Comparison of ENCODE assay signal across 23 cellular contexts in the genomic region with DNA sequence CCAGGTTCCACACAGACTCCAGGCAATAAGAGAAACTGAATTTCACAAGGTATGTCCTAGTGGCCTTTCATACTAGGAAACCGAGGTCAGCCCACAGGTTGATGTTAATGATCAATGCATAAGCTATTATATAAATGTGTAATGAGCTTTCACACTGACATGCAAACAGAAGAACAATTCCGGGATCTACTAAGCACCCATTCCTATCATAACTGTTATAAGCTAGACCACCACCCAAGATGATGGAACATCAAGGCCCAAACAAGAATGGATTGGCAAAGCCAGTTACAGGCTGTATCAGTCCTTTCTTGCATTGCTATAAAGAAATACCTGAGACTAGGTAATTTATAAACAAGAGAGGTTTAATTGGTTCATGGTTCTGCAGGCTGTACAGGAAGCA.
"Had no signal": no experiment of that assay in that cellular context is flagged by ENCODE, and none has a peak within 500 bp of the region (broad histone marks: within the 10 kb centered on the region; RNA-seq: fewer than 3 reads in every experiment).

No MANE protein-coding gene starts in this region.

- H3K4me1 ChIP-seq: foreskin keratinocyte had no signal

- H3K27ac ChIP-seq: brain microvascular endothelial cell, epithelial cell of prostate, foreskin keratinocyte, lower lobe of right lung, suprapubic skin, vagina, WERI-Rb-1 had no signal

- H3K36me3 Mint-ChIP-seq: naive thymus-derived CD8-positive, alpha-beta T cell; T-cell had no signal

- H3K36me3 ChIP-seq: brain microvascular endothelial cell, lower lobe of right lung, suprapubic skin, vagina, WERI-Rb-1 had no signal

- H3K9me3 Mint-ChIP-seq: activated CD4-positive, alpha-beta T cell treated with anti-CD3 and anti-CD28 coated beads, Interleukin-2, amount 10 ng/mL, durations not matched to agents 7 days and 5 days; activated T-helper 1 cell treated with anti-CD3 and anti-CD28 coated beads, Interleukin-12 subunit alpha, Interleukin-12 subunit beta, Interleukin-2, Interleukin-4 antibody, amounts not matched to agents 30 ng/mL and 10 ng/mL and 1 ng/mL, durations not matched to agents 14 hours and 24 hours and 36 hours; stimulated activated naive CD8-positive, alpha-beta T cell treated with anti-CD3 and anti-CD28 coated beads, Interleukin-15, Interleukin-2, amounts not matched to agents 100 ng/mL and 50 ng/mL, for 24 hours; T-cell; T-helper 2 cell treated with Interferon-gamma antibody and Interleukin-4, amounts not matched to agents 5 μg/mL and 100 μg/mL, for 36 hours had no signal

- H3K27me3 Mint-ChIP-seq: type B pancreatic cell had no signal

- H3K4me3 Mint-ChIP-seq: activated CD4-positive, alpha-beta T cell treated with anti-CD3 and anti-CD28 coated beads, Interleukin-2, amount 10 ng/mL, durations not matched to agents 7 days and 5 days; activated CD8-positive, alpha-beta T cell treated with anti-CD3 and anti-CD28 coated beads, Interleukin-2, amount 10 ng/mL, durations not matched to agents 7 days and 5 days; activated T-helper 1 cell treated with anti-CD3 and anti-CD28 coated beads, Interleukin-12 subunit alpha, Interleukin-12 subunit beta, Interleukin-2, Interleukin-4 antibody, amounts not matched to agents 30 ng/mL and 10 ng/mL and 1 ng/mL, durations not matched to agents 14 hours and 24 hours and 36 hours; naive thymus-derived CD8-positive, alpha-beta T cell; stimulated activated naive CD8-positive, alpha-beta T cell treated with anti-CD3 and anti-CD28 coated beads, Interleukin-15, Interleukin-2, amounts not matched to agents 100 ng/mL and 50 ng/mL, for 24 hours; T-cell; T-helper 2 cell treated with Interferon-gamma antibody and Interleukin-4, amounts not matched to agents 5 μg/mL and 100 μg/mL, for 36 hours; type B pancreatic cell had no signal

- ATAC-seq: activated CD8-positive, alpha-beta T cell treated with anti-CD3 and anti-CD28 coated beads, Interleukin-2, amount 10 ng/mL, durations not matched to agents 7 days and 5 days; foreskin keratinocyte; left colon; lower lobe of right lung; naive thymus-derived CD8-positive, alpha-beta T cell; T-cell had no signal

- H3K9me3 ChIP-seq: lower lobe of right lung, suprapubic skin, vagina had no signal

- H3K27ac Mint-ChIP-seq: activated CD4-positive, alpha-beta T cell treated with anti-CD3 and anti-CD28 coated beads, Interleukin-2, amount 10 ng/mL, durations not matched to agents 7 days and 5 days; activated CD8-positive, alpha-beta T cell treated with anti-CD3 and anti-CD28 coated beads, Interleukin-2, amount 10 ng/mL, durations not matched to agents 7 days and 5 days; activated T-helper 1 cell treated with anti-CD3 and anti-CD28 coated beads, Interleukin-12 subunit alpha, Interleukin-12 subunit beta, Interleukin-2, Interleukin-4 antibody, amounts not matched to agents 30 ng/mL and 10 ng/mL and 1 ng/mL, durations not matched to agents 14 hours and 24 hours and 36 hours; naive thymus-derived CD8-positive, alpha-beta T cell; stimulated activated naive CD8-positive, alpha-beta T cell treated with anti-CD3 and anti-CD28 coated beads, Interleukin-15, Interleukin-2, amounts not matched to agents 100 ng/mL and 50 ng/mL, for 24 hours; T-cell; T-helper 2 cell treated with Interferon-gamma antibody and Interleukin-4, amounts not matched to agents 5 μg/mL and 100 μg/mL, for 36 hours had no signal

- DNase-seq: activated CD4-positive, alpha-beta T cell treated with anti-CD3 and anti-CD28 coated beads, Interleukin-2, amount 10 ng/mL, durations not matched to agents 7 days and 5 days; activated CD4-positive, CD25-positive, alpha-beta regulatory T cell treated with anti-CD3 and anti-CD28 coated beads, Interleukin-2, amount 50 U/mL, for 72 hours; activated CD8-positive, alpha-beta T cell treated with anti-CD3 and anti-CD28 coated beads, Interleukin-2, amount 10 ng/mL, durations not matched to agents 7 days and 5 days; activated gamma-delta T cell; activated naive CD4-positive, alpha-beta T cell treated with anti-CD3 and anti-CD28 coated beads, Interleukin-2, amount 50 U/mL, for 16 hours; anterior cingulate cortex; brain microvascular endothelial cell; central memory CD4-positive, alpha-beta T cell; foreskin keratinocyte; left colon; lower lobe of right lung; mesendoderm; naive thymus-derived CD8-positive, alpha-beta T cell; stimulated activated CD4-positive, alpha-beta T cell treated with anti-CD3 and anti-CD28 coated beads, Interleukin-1b, Interleukin-23, amount 100 ng/mL, for 48 hours; T-cell; WERI-Rb-1 had no signal

- H3K4me3 ChIP-seq: lower lobe of right lung, suprapubic skin, vagina had no signal

- H3K27me3 ChIP-seq: brain microvascular endothelial cell, suprapubic skin, vagina had no signal

- H3K4me1 Mint-ChIP-seq: activated CD4-positive, alpha-beta T cell treated with anti-CD3 and anti-CD28 coated beads, Interleukin-2, amount 10 ng/mL, durations not matched to agents 7 days and 5 days; naive thymus-derived CD8-positive, alpha-beta T cell; T-cell had no signal
